Comparison of ENCODE assay signal across 24 cellular contexts in the genomic region with DNA sequence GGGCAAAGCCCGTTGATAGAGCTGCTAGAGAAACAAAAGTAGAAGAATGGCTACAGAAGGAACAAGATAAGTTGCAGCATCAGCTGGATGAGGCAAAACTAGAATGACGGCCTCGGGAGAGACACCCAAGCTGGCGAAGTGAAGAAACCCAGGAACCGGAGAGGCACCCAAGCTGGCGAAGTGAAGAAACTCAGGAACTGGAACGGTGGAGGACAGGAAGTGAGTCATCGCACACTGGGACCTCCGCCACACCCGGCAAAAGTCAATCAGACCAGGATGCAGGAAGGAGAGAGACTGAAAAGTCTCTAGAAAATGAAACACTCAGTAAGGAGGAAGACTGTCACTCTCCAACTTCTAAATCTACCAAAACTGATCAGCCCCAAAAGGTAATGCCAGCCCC.
DNase-seq lines count a peak whose midpoint lies in the region; ATAC-seq, FAIRE-seq and TF ChIP-seq lines count a peak whose summit lies in the region.
"Had no signal": no experiment of that assay in that cellular context is flagged by ENCODE, and none has a peak within 500 bp of the region (broad histone marks: within the 10 kb centered on the region; RNA-seq: fewer than 3 reads in every experiment).

No MANE protein-coding gene starts in this region.

- H3K9me3 ChIP-seq in breast epithelium, result no peaks in the 10 kb centered on the region

- peak overlapping the region; percentile 67 for H3K4me3 Mint-ChIP-seq in MCF 10A (ENCODE audit: unreplicated experiment)
- H3K4me3 Mint-ChIP-seq: activated naive CD8-positive, alpha-beta T cell treated with anti-CD3 and anti-CD28 coated beads for 36 hours; HFFc6; memory B cell; nephron; type B pancreatic cell had no signal

- CTCF ChIA-PET in MCF 10A (lab: Yijun Ruan, JAX), result interaction anchor here (0.5 to 1.3 kb wide), 4 partner anchors 50 to 222 kb away, joined by 3 to 4 read pairs (median 3); no protein-coding TSS in a partner anchor

- no peak for ATAC-seq in activated CD4-positive, CD25-positive, alpha-beta regulatory T cell treated with anti-CD3 and anti-CD28 coated beads, Interleukin-2, amount 50 U/mL, for 24 hours
- ATAC-seq in GM18867 (IDR thresholded peaks at IDR 0.05; ENCODE audit: unreplicated experiment) (no peak), GM19452 (IDR thresholded peaks at IDR 0.05; ENCODE audit: unreplicated experiment) (no peak)

- TF ChIP-seq POLR2A in breast epithelium (IDR thresholded peaks at IDR 0.05), result no peak

- H3K4me1 ChIP-seq in breast epithelium, result no peaks in the 10 kb centered on the region

- intact Hi-C loops in MCF 10A (cut with micrococcal nuclease), result no loop called here
- intact Hi-C loops in breast epithelium (cut with DNase I; ENCODE audit: low total_unique reads), result no loop called here

- H3K27ac Mint-ChIP-seq in MCF 10A (ENCODE audit: low read depth, unreplicated experiment), result peak overlapping the region; percentile 94
- H3K27ac Mint-ChIP-seq: activated naive CD8-positive, alpha-beta T cell treated with anti-CD3 and anti-CD28 coated beads for 36 hours; HFFc6; memory B cell; nephron; progenitor cell of endocrine pancreas; type B pancreatic cell had no signal

- H3K4me3 ChIP-seq in breast epithelium, result no peak overlapping the region

- no peak overlapping the region for H3K27ac ChIP-seq in breast epithelium

- no peak for FAIRE-seq in urothelium cell line (lab: Jason Lieb, UNC)
- FAIRE-seq: A204.1, G401.6, GM12892 had no signal

- no peaks in the 10 kb centered on the region for H3K36me3 Mint-ChIP-seq in MCF 10A (ENCODE audit: insufficient read depth, unreplicated experiment)
- H3K36me3 Mint-ChIP-seq: activated naive CD8-positive, alpha-beta T cell treated with anti-CD3 and anti-CD28 coated beads for 36 hours; memory B cell had no signal

- peak; percentile 95 for DNase-seq in MCF 10A (ENCODE audit: unreplicated experiment)
- no peak for DNase-seq in breast epithelium (ENCODE audit: low spot score in 2 of 2)
- DNase-seq in OCI-M1 (lab: John Stamatoyannopoulos, UW), result peak; percentile 16
- DNase-seq in dermis blood vessel endothelial cell, result peak; percentile 42
- peak; percentile 62 for DNase-seq in urothelium cell line (ENCODE audit: low spot score)
- DNase-seq: activated CD4-positive, alpha-beta T cell treated with anti-CD3 and anti-CD28 coated beads, Interleukin-2, amount 50 U/mL, for 1 hour; activated naive CD8-positive, alpha-beta T cell treated with anti-CD3 and anti-CD28 coated beads for 36 hours; caudate nucleus; effector memory CD4-positive, alpha-beta T cell; foreskin melanocyte; HFFc6; NCI-H2081 treated with DMSO at 0.1 percent for 48 hours; SHP77; stimulated activated naive CD4-positive, alpha-beta T cell treated with Interleukin-2 at 50 U/mL for 16 hours had no signal

- H3K27me3 ChIP-seq in breast epithelium, result no peaks in the 10 kb centered on the region

- POLR2A ChIA-PET in MCF 10A (lab: Yijun Ruan, JAX), result interaction anchor here (0.6 to 0.9 kb wide), 3 partner anchors 10 to 467 kb away, joined by 3 to 5 read pairs (median 3); no protein-coding TSS in a partner anchor

- BruUV-seq in MCF 10A (replicated peaks; lab: Mats Ljungman, UMichigan), result no TSS peak

- H3K4me1 Mint-ChIP-seq in MCF 10A (ENCODE audit: insufficient read depth, unreplicated experiment), result peaks cover 21% of the 10 kb centered on the region
- H3K4me1 Mint-ChIP-seq: activated naive CD8-positive, alpha-beta T cell treated with anti-CD3 and anti-CD28 coated beads for 36 hours; memory B cell; nephron had no signal

- H3K27me3 Mint-ChIP-seq in MCF 10A (ENCODE audit: insufficient read depth, unreplicated experiment), result no peaks in the 10 kb centered on the region
- H3K27me3 Mint-ChIP-seq: progenitor cell of endocrine pancreas, type B pancreatic cell had no signal

- H3K9me3 Mint-ChIP-seq in MCF 10A (ENCODE audit: unreplicated experiment), result peaks cover 9% of the 10 kb centered on the region
- H3K9me3 Mint-ChIP-seq: activated naive CD8-positive, alpha-beta T cell treated with anti-CD3 and anti-CD28 coated beads for 36 hours; memory B cell had no signal

- H3K36me3 ChIP-seq in breast epithelium, result no peaks in the 10 kb centered on the region

- TF ChIP-seq CTCF in MCF 10A (IDR thresholded peaks at IDR 0.05; ENCODE audit: unreplicated experiment) (no peak), breast epithelium (IDR thresholded peaks at IDR 0.05) (no peak)

Comparison
In these comparisons a context has a peak if more than half of its experiments do, and no peak if none do; other contexts are left out.
1. DNase-seq: peak in MCF 10A (single experiment), OCI-M1 (single experiment), dermis blood vessel endothelial cell (single experiment) and urothelium cell line (single experiment); none in breast epithelium (0 of 2).